In genomic region chr11:27363576-27364115, GRCh38 we compare ENCODE assay signal across 1 cellular context.
TF ChIP-seq lines count a peak whose summit lies in the region.

No MANE protein-coding gene starts in this region.

TF ChIP-seq in IMR-90, 13 proteins besides CTCF, POLR2A, EP300 and RAD21:
- no peak for TF ChIP-seq NFE2L2 (IDR thresholded peaks at IDR 0.05; ENCODE audit: low read depth, low read length)
- TF ChIP-seq MAFK (IDR thresholded peaks at IDR 0.05; ENCODE audit: low read depth, low read length): peak; percentile 44; the same call in 1 of the 2 replicates
